10 cellular contexts compared by ENCODE assay signal in the genomic region with DNA sequence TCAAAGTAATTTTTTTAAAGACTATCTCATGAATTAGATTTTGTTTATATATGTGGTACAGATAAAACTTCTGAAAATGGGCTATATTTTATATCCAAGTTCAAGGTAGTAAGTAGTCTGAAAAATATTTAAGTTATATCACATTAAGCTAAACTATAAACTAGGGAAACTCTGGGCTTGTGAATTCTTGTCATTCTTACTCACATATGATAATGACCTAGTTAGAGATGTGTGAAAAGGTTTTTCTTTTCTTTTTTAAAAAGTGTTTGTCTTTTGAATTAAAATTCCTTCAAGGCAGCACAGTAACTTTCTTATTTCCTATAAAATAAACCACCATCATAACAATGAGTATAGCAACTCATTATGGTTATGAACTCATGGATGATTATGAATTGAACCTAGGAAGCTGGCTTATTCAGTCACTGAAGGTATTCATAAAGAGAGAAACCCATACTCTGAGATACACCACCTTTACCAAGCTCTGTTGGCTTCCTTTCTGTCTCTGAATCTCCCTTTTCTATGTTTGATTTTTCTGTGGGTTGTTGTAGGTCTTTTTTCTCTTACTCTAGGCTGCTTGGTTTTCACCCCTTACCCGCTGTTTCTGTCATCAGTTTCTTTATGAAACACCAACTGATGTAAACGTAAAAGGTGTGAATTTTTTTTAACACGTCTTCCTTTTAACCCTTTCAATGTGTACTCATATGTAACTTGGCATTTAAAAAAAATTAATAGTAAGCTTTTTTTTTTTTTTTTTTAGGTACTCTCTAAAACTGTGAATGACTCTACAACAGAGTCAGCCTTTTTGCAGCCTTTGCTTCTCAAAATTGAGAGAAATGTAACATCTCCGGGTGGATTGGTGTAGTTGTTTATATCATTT. TPM values are rescaled to one million over a fixed set of nuclear protein-coding genes. Genes with fewer than 3 reads are reported as not detected.
DNase-seq lines count a peak whose midpoint lies in the region; ATAC-seq and TF ChIP-seq lines count a peak whose summit lies in the region.
"Had no signal": no experiment of that assay in that cellular context is flagged by ENCODE, and none has a peak within 500 bp of the region (broad histone marks: within the 10 kb centered on the region; RNA-seq: fewer than 3 reads in every experiment).

No MANE protein-coding gene starts in this region.

- H3K36me3 ChIP-seq in transverse colon (no peaks in the 10 kb centered on the region), uterus (no peaks in the 10 kb centered on the region), left ventricle myocardium inferior (no peaks in the 10 kb centered on the region)

- intact Hi-C loops in transverse colon (cut with DNase I; ENCODE audit: low total_unique reads) (no loop called here), uterus (cut with DNase I; ENCODE audit: low total_unique reads) (no loop called here), left ventricle myocardium inferior (cut with micrococcal nuclease) (no loop called here)

- H3K9me3 Mint-ChIP-seq in activated naive CD8-positive, alpha-beta T cell treated with anti-CD3 and anti-CD28 coated beads for 36 hours, result peaks cover 6% of the 10 kb centered on the region

- H3K27me3 ChIP-seq in transverse colon (no peaks in the 10 kb centered on the region), uterus (no peaks in the 10 kb centered on the region), left ventricle myocardium inferior (ENCODE audit: low read depth) (no peaks in the 10 kb centered on the region)

- H3K27me3 Mint-ChIP-seq in activated naive CD8-positive, alpha-beta T cell treated with anti-CD3 and anti-CD28 coated beads for 36 hours, result no peaks in the 10 kb centered on the region

- peaks cover 70% of the 10 kb centered on the region for H3K36me3 Mint-ChIP-seq in activated naive CD8-positive, alpha-beta T cell treated with anti-CD3 and anti-CD28 coated beads for 36 hours

- no peak for TF ChIP-seq POLR2A in transverse colon (IDR thresholded peaks at IDR 0.05)
- no peak for TF ChIP-seq POLR2A in uterus (IDR thresholded peaks at IDR 0.05)

- peak overlapping the region; percentile 44 for H3K4me3 Mint-ChIP-seq in activated naive CD8-positive, alpha-beta T cell treated with anti-CD3 and anti-CD28 coated beads for 36 hours

- H3K4me3 ChIP-seq in transverse colon (no peak overlapping the region), uterus (no peak overlapping the region), left ventricle myocardium inferior (no peak overlapping the region)

- TF ChIP-seq EP300 in transverse colon (IDR thresholded peaks at IDR 0.05; ENCODE audit: low read depth), result no peak

- peak overlapping the region; percentile 90 for H3K27ac Mint-ChIP-seq in activated naive CD8-positive, alpha-beta T cell treated with anti-CD3 and anti-CD28 coated beads for 36 hours

- ATAC-seq in GM19463 (IDR thresholded peaks at IDR 0.05; ENCODE audit: unreplicated experiment) (peak; percentile 90), HG03066 (IDR thresholded peaks at IDR 0.05; ENCODE audit: low read depth, unreplicated experiment) (peak; percentile 95)

- DNase-seq in GM13977 (ENCODE audit: low spot score), result peak; percentile 74
- peak; percentile 29 for DNase-seq in activated naive CD8-positive, alpha-beta T cell treated with anti-CD3 and anti-CD28 coated beads for 36 hours
- no peak for DNase-seq in substantia nigra (lab: John Stamatoyannopoulos, UW)
- DNase-seq in transverse colon, result no peak
- no peak for DNase-seq in uterus
- no peak for DNase-seq in left ventricle myocardium inferior
- DNase-seq: KG1 had no signal

- H3K27ac ChIP-seq in substantia nigra (ENCODE audit: low read depth, low read length, poor library complexity, severe bottlenecking) (no peak overlapping the region), transverse colon (no peak overlapping the region), uterus (no peak overlapping the region), left ventricle myocardium inferior (replicated peaks) (no peak overlapping the region)

- in situ Hi-C loops in GM13977 (cut with MboI; ENCODE audit: low pct_unique_long_range_greater_than_20kb, low sequenced_read_pairs, unreplicated experiment), result no loop called here
- in situ Hi-C loops in transverse colon (cut with MboI; ENCODE audit: low pct_ligation_motif_present in 1 of 4, low pct_unique_long_range_greater_than_20kb in 1 of 4, low sequenced_read_pairs in 3 of 4), result no loop called here

- TF ChIP-seq CTCF in GM13977 (IDR thresholded peaks at IDR 0.05; ENCODE audit: extremely low read depth, insufficient read depth, missing control alignments), result no peak
- TF ChIP-seq CTCF in transverse colon (IDR thresholded peaks at IDR 0.05), result no peak
- no peak for TF ChIP-seq CTCF in uterus (IDR thresholded peaks at IDR 0.05)
- TF ChIP-seq CTCF in left ventricle myocardium inferior (IDR thresholded peaks at IDR 0.05; ENCODE audit: borderline replicate concordance), result no peak

- 56 to 74% methylated on average over 4 of the region's 4 CpGs for WGBS in transverse colon (ENCODE audit: low coverage in 1 of 2), 2 donors

- no peaks in the 10 kb centered on the region for H3K9me3 ChIP-seq in transverse colon
- H3K9me3 ChIP-seq in uterus, result no peaks in the 10 kb centered on the region
- H3K9me3 ChIP-seq in left ventricle myocardium inferior (replicated peaks), result no peaks in the 10 kb centered on the region

- H3K4me1 Mint-ChIP-seq in activated naive CD8-positive, alpha-beta T cell treated with anti-CD3 and anti-CD28 coated beads for 36 hours, result peaks cover 53% of the 10 kb centered on the region

- no peaks in the 10 kb centered on the region for H3K4me1 ChIP-seq in transverse colon
- H3K4me1 ChIP-seq in uterus, result no peaks in the 10 kb centered on the region
- no peaks in the 10 kb centered on the region for H3K4me1 ChIP-seq in left ventricle myocardium inferior

RNA-seq across cellular contexts. Expression of a gene that starts 25.2 kb away (rescaled TPM):
- total RNA-seq in activated naive CD8-positive, alpha-beta T cell treated with anti-CD3 and anti-CD28 coated beads for 36 hours, result 10 to 100 TPM; 39.8 to 40.2 TPM
- 1 to 10 TPM in 2 of 4 donors, not detected in 2; 1.2 to 3.3 TPM for total RNA-seq in transverse colon
- total RNA-seq in uterus, result 1 to 10 TPM in 1 of 4 donors, under 1 TPM in 1, not detected in 2; 0.64 to 1.1 TPM
- 0.33 TPM for total RNA-seq in left ventricle myocardium inferior
- total RNA-seq: RPMI7951 had no signal

Comparison
In these comparisons a context has a peak if more than half of its experiments do, and no peak if none do; other contexts are left out.
1. DNase-seq: peak in GM13977 (single experiment) and activated naive CD8-positive, alpha-beta T cell treated with anti-CD3 and anti-CD28 coated beads for 36 hours (single experiment); none in substantia nigra (0 of 49), transverse colon (single experiment), uterus (0 of 2) and left ventricle myocardium inferior (single experiment).
2. RNA of a gene that starts 25.2 kb away (total RNA-seq): 39.8 to 40.2 TPM in activated naive CD8-positive, alpha-beta T cell treated with anti-CD3 and anti-CD28 coated beads for 36 hours; 1.2 to 3.3 TPM in transverse colon, 0.64 to 1.1 TPM in uterus and 0.33 TPM in left ventricle myocardium inferior (single experiment); every median in the first group is over 4 times any median in the second.